In the genomic region with DNA sequence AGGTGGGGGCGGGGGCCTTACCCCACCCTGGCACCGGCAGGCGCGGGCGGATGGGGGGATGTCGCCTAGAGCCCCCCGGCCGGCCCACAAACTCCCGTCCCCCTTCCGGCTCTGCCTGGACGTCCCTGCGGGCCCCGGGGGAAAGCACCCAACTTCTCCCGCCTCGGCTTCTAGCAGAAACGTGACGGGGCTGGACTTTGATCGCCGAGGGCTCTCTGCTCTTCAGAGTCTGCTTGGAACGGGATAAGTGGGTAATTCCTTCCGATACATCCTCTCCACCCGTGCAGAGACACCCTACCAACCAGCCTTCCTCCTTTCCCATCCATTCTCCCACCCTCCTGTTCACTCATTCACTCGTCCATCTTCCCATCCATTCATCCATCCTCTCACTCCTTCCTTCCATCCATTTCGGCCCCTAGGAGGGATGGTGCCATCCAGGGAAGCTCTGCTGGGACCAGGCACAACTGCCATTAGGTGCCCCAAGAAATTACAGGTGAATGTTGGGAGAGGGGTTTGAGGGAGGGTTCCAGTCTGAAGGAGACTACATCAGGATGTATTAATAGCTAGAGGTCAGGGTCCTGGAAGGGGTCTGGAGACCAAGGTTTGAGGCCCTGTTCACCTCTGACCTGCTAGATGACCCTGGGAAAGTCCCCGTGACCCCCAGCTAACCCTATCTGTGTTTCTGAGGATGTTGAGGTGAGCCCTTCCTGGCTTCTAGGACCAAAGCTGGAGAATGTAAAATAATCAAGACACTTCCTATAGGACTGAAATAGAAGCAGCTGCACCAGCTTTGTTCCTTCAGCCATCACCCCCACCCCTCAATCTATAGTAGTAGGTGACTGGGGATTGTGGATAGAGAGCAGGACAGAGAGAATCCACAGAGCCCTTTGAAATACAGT, we compare ENCODE assay signal across 9 cellular contexts. TPM values are rescaled to one million over a fixed set of nuclear protein-coding genes. Genes with fewer than 3 reads are reported as not detected.
A peak's percentile ranks its signal among the peaks of the same experiment; 100 is the strongest.
DNase-seq lines count a peak whose midpoint lies in the region; ATAC-seq and TF ChIP-seq lines count a peak whose summit lies in the region.
"Had no signal": no experiment of that assay in that cellular context is flagged by ENCODE, and none has a peak within 500 bp of the region (broad histone marks: within the 10 kb centered on the region; RNA-seq: fewer than 3 reads in every experiment).

No MANE protein-coding gene starts in this region.

- H3K4me2 ChIP-seq in IMR-90 (ENCODE audit: low read depth, low read length) (no peak overlapping the region; the same call in 1 of the 2 replicates), PC-9 (no peak overlapping the region)

- no peak overlapping the region for H2BK15ac ChIP-seq in IMR-90 (ENCODE audit: low read depth, low read length)

- CTCF ChIA-PET in IMR-90 (lab: Yijun Ruan, JAX) (interaction anchor here (1.5 kb wide), 1 partner anchor 19 kb away, joined by 4 read pairs; no protein-coding TSS in a partner anchor), PC-9 (lab: Charles Lee) (interaction anchor here (0.6 to 1.2 kb wide), 2 partner anchors 18 to 33 kb away, joined by 3 to 8 read pairs; no protein-coding TSS in a partner anchor)

- TF ChIP-seq RAD21 in IMR-90 (IDR thresholded peaks at IDR 0.05; ENCODE audit: low read length) = no peak

- TF ChIP-seq POLR2A in IMR-90 (IDR thresholded peaks at IDR 0.05; ENCODE audit: low read depth, low read length) = no peak

- 4% methylated on average over 17 of the region's 25 CpGs; no CpG with 5 or more reads in 1 of the 2 experiments for WGBS in IMR-90 (ENCODE audit: extremely low coverage in 2 of 2, insufficient read length in 1 of 2), 2 experiments

- peaks cover 56% of the 10 kb centered on the region for H3K4me1 Mint-ChIP-seq in nephron progenitor cell

- no peak overlapping the region for H2AK9ac ChIP-seq in IMR-90 (replicated peaks; ENCODE audit: low read depth, low read length, poor library complexity)

- H3K79me1 ChIP-seq in IMR-90 (ENCODE audit: low read depth in 1 of 2, low read length in 2 of 2) = no peaks in the 10 kb centered on the region

- peak overlapping the region; percentile 93 for H3K4me3 Mint-ChIP-seq in nephron progenitor cell

- intact Hi-C loops in IMR-90 (cut with micrococcal nuclease) (no loop called here), PC-9 (cut with micrococcal nuclease; ENCODE audit: unreplicated experiment) (loop anchor here (1.0 kb wide), 1 partner anchor 10 kb away; no protein-coding TSS in a partner anchor)

- H3K27me3 Mint-ChIP-seq in nephron progenitor cell (ENCODE audit: low read depth, poor library complexity) = peaks cover 11% of the 10 kb centered on the region

- POLR2A ChIA-PET in IMR-90 (lab: Charles Lee; ENCODE audit: unreplicated experiment) = no interaction called here
- POLR2A ChIA-PET in PC-9 (lab: Charles Lee; ENCODE audit: unreplicated experiment) = interaction anchor here (0.7 kb wide), 1 partner anchor 81 kb away, joined by 3 read pairs; no protein-coding TSS in a partner anchor

- H3K79me2 ChIP-seq in PC-9 (ENCODE audit: low read depth) = no peaks in the 10 kb centered on the region

- no peak overlapping the region for H3K27ac Mint-ChIP-seq in nephron progenitor cell

- in situ Hi-C loops in IMR-90 (cut with MboI; ENCODE audit: low sequenced_read_pairs) = no loop called here

- no peak overlapping the region for H3K9ac ChIP-seq in IMR-90 (ENCODE audit: low read depth, low read length)
- H3K9ac ChIP-seq in duodenal mucosa (ENCODE audit: low read depth in 1 of 2, low read length in 2 of 2) = peak overlapping the region; percentile 1 to 29

- H2AFZ ChIP-seq in IMR-90 (replicated peaks; ENCODE audit: low read length, poor library complexity) (peak overlapping the region; percentile 49), PC-9 (no peak overlapping the region)

- H2AK5ac ChIP-seq in IMR-90 (ENCODE audit: low read depth, low read length) = no peak overlapping the region; the same call in 1 of the 2 replicates

- H3K9me3 ChIP-seq in BE2C (no peaks in the 10 kb centered on the region), IMR-90 (ENCODE audit: control insufficient read depth, insufficient read depth, low read length) (peaks cover 2% of the 10 kb centered on the region; the same call in 1 of the 2 replicates), duodenal mucosa (ENCODE audit: control insufficient read depth in 1 of 2, low read length in 2 of 2) (no peaks in the 10 kb centered on the region), PC-9 (ENCODE audit: insufficient read depth, low read depth) (no peaks in the 10 kb centered on the region)

- H2BK120ac ChIP-seq in IMR-90 (ENCODE audit: low read depth, low read length) = no peak overlapping the region

- H3K27ac ChIP-seq in IMR-90 (ENCODE audit: insufficient read depth, low read length) (no peak overlapping the region), duodenal mucosa (ENCODE audit: low read depth, low read length) (no peak overlapping the region), PC-9 (no peak overlapping the region)

- H2BK20ac ChIP-seq in IMR-90 (ENCODE audit: low read depth, low read length) = no peak overlapping the region

- BruUV-seq in IMR-90 (replicated peaks; lab: Mats Ljungman, UMichigan) (no TSS peak), PC-9 (replicated peaks; lab: Mats Ljungman, UMichigan) (no TSS peak)

- H3K27me3 ChIP-seq in BE2C = peaks cover 31% of the 10 kb centered on the region
- peaks cover 63% of the 10 kb centered on the region for H3K27me3 ChIP-seq in IMR-90 (ENCODE audit: control insufficient read depth, insufficient read depth, low read length)
- peaks cover 9% of the 10 kb centered on the region in 2 donors for H3K27me3 ChIP-seq in duodenal mucosa (ENCODE audit: control insufficient read depth in 1 of 2, insufficient read depth in 2 of 2, low read length in 2 of 2)
- peaks cover 78% of the 10 kb centered on the region for H3K27me3 ChIP-seq in PC-9 (ENCODE audit: insufficient read depth, low read depth)

- H3K4ac ChIP-seq in IMR-90 (ENCODE audit: low read depth, low read length) = no peak overlapping the region

- dilution Hi-C loops in IMR-90 (cut with HindIII; ENCODE audit: low sequenced_read_pairs, unreplicated experiment) = no loop called here

- H4K20me1 ChIP-seq in IMR-90 (ENCODE audit: insufficient read depth, low read length) = no peaks in the 10 kb centered on the region
- H4K20me1 ChIP-seq in PC-9 (ENCODE audit: insufficient read depth) = no peaks in the 10 kb centered on the region

- H3K4me3 ChIP-seq in BE2C (ENCODE audit: low read depth, low read length) = peak overlapping the region; percentile 55
- peak overlapping the region; percentile 5; the same call in 1 of the 2 replicates for H3K4me3 ChIP-seq in IMR-90 (ENCODE audit: insufficient read depth, low read depth, low read length)
- peak overlapping the region; percentile 45 to 84 for H3K4me3 ChIP-seq in duodenal mucosa (ENCODE audit: low read depth in 1 of 2, low read length in 2 of 2)
- no peak overlapping the region for H3K4me3 ChIP-seq in PC-9

- H3K14ac ChIP-seq in IMR-90 (replicated peaks; ENCODE audit: low read depth, low read length) = no peak overlapping the region

- H3K36me3 ChIP-seq in BE2C (no peaks in the 10 kb centered on the region), IMR-90 (ENCODE audit: control insufficient read depth, insufficient read depth, low read length) (no peaks in the 10 kb centered on the region), duodenal mucosa (ENCODE audit: control insufficient read depth in 1 of 2, insufficient read depth in 2 of 2, low read length in 2 of 2) (no peaks in the 10 kb centered on the region), PC-9 (ENCODE audit: low read depth) (no peaks in the 10 kb centered on the region)

- no peaks in the 10 kb centered on the region for H3F3A ChIP-seq in PC-9 (ENCODE audit: insufficient read depth, low read depth)

- no peak overlapping the region for H3K18ac ChIP-seq in IMR-90 (ENCODE audit: low read depth, low read length)

- H3K36me3 Mint-ChIP-seq in nephron progenitor cell (ENCODE audit: low read depth) = peaks cover 12% of the 10 kb centered on the region

- H4K91ac ChIP-seq in IMR-90 (ENCODE audit: insufficient read depth, low read depth, low read length) = no peak overlapping the region

- H3K23ac ChIP-seq in IMR-90 (ENCODE audit: low read depth, low read length) = peak overlapping the region; percentile 66

- no peak overlapping the region for H3K56ac ChIP-seq in IMR-90 (ENCODE audit: extremely low read depth, insufficient read depth, low read length)

- ATAC-seq in IMR-90 (ENCODE audit: low read depth) (no peak), GM19324 (IDR thresholded peaks at IDR 0.05; ENCODE audit: low FRiP score, unreplicated experiment) (no peak)

- TF ChIP-seq CTCF in BE2C (IDR thresholded peaks at IDR 0.05; ENCODE audit: low read depth, low read length) (no peak), IMR-90 (conservative IDR thresholded peaks at IDR 0.05; ENCODE audit: low read depth, low read length) (no peak), nephron progenitor cell (IDR thresholded peaks at IDR 0.05) (no peak), PC-9 (conservative IDR thresholded peaks at IDR 0.05) (no peak)

- no peak overlapping the region for H2BK5ac ChIP-seq in IMR-90 (ENCODE audit: low read depth, low read length, poor library complexity, severe bottlenecking)

- H3K9me3 Mint-ChIP-seq in nephron progenitor cell = no peaks in the 10 kb centered on the region

- H3K9me2 ChIP-seq in PC-9 (ENCODE audit: insufficient read depth) = no peaks in the 10 kb centered on the region

- H4K5ac ChIP-seq in IMR-90 (ENCODE audit: low read depth, low read length) = no peak overlapping the region

- H3K9me1 ChIP-seq in IMR-90 (ENCODE audit: insufficient read depth, low read length) = no peaks in the 10 kb centered on the region

- DNase-seq in BE2C = no peak
- DNase-seq in IMR-90 = no peak
- no peak for DNase-seq in nephron progenitor cell
- DNase-seq in GDM1 (lab: John Stamatoyannopoulos, UW) = no peak
- no peak for DNase-seq in PC-9
- no peak for DNase-seq in 8988T

- H3K4me1 ChIP-seq in BE2C (no peaks in the 10 kb centered on the region), IMR-90 (ENCODE audit: control insufficient read depth, insufficient read depth, low read length) (no peaks in the 10 kb centered on the region), duodenal mucosa (ENCODE audit: control insufficient read depth in 1 of 2, insufficient read depth in 2 of 2, low read length in 2 of 2) (peaks cover 6 to 10% of the 10 kb centered on the region in 2 donors), PC-9 (replicated peaks; ENCODE audit: insufficient read depth) (no peaks in the 10 kb centered on the region)

- no peak overlapping the region for H4K8ac ChIP-seq in IMR-90 (ENCODE audit: low read depth in 2 of 2, low read length in 2 of 2)

RNA-seq across cellular contexts. Expression of a gene that starts 0.5 kb away (rescaled TPM):
- polyA plus RNA-seq in BE2C (2012; ENCODE audit: insufficient read depth, insufficient read length, low read depth) = not detected
- total RNA-seq in IMR-90 (2012; rRNA removed) (not detected in 2 replicates), PC-9 (2021) (1.5 and 1.8 TPM in 2 replicates)
- not detected in 2 replicates for polyA plus RNA-seq in IMR-90 (2012; rRNA removed)
- polyA plus RNA-seq in IMR-90 (2012; cell fraction: cytosol; rRNA removed) = not detected in 2 replicates
- polyA plus RNA-seq in IMR-90 (2012; cell fraction: nucleus; rRNA removed; ENCODE audit: low replicate concordance) = 0.05 TPM in 1 of 2 replicates, not detected in the other

RNA-seq across cellular contexts. Expression of a gene that starts 0.6 kb away (rescaled TPM):
- polyA plus RNA-seq in BE2C (2012; ENCODE audit: insufficient read depth, insufficient read length, low read depth) = 0.69 TPM
- total RNA-seq in IMR-90 (2012; rRNA removed) (not detected in 2 replicates), PC-9 (2021) (not detected in 2 replicates)
- not detected in 2 replicates for polyA plus RNA-seq in IMR-90 (2012; rRNA removed)
- polyA plus RNA-seq in IMR-90 (2012; cell fraction: cytosol; rRNA removed) = not detected in 2 replicates
- not detected in 2 replicates for polyA plus RNA-seq in IMR-90 (2012; cell fraction: nucleus; rRNA removed; ENCODE audit: low replicate concordance)

RNA-seq across cellular contexts. Expression of a gene that starts 25.5 kb away (rescaled TPM):
- polyA plus RNA-seq in BE2C (2012; ENCODE audit: insufficient read depth, insufficient read length, low read depth) = not detected
- total RNA-seq in IMR-90 (2012; rRNA removed) = not detected in 2 replicates
- polyA plus RNA-seq in IMR-90 (2012; rRNA removed) = not detected in 2 replicates
- 0.02 TPM in 1 of 2 replicates, not detected in the other for polyA plus RNA-seq in IMR-90 (2012; cell fraction: cytosol; rRNA removed)
- not detected in 2 replicates for polyA plus RNA-seq in IMR-90 (2012; cell fraction: nucleus; rRNA removed; ENCODE audit: low replicate concordance)
- total RNA-seq in PC-9 (2021) = not detected in 2 replicates

RNA-seq across cellular contexts. Expression of a gene that starts 51.8 kb away (rescaled TPM):
- polyA plus RNA-seq in BE2C (2012; ENCODE audit: insufficient read depth, insufficient read length, low read depth) = 0.57 TPM
- 0.18 and 0.28 TPM in 2 replicates for total RNA-seq in IMR-90 (2012; rRNA removed)
- 0.19 and 0.27 TPM in 2 replicates for polyA plus RNA-seq in IMR-90 (2012; rRNA removed)
- polyA plus RNA-seq in IMR-90 (2012; cell fraction: cytosol; rRNA removed) = 0.05 and 0.06 TPM in 2 replicates
- polyA plus RNA-seq in IMR-90 (2012; cell fraction: nucleus; rRNA removed; ENCODE audit: low replicate concordance) = 0.58 and 1.3 TPM in 2 replicates
- 0.18 and 0.50 TPM in 2 replicates for total RNA-seq in PC-9 (2021)
- total RNA-seq: renal cortical epithelial cell had no signal
